Comparison of ENCODE assay signal across 8 cellular contexts in genomic region chr22:49838771-49839717, GRCh38. TPM values are rescaled to one million over a fixed set of nuclear protein-coding genes. Genes with fewer than 3 reads are reported as not detected.
DNase-seq lines count a peak whose midpoint lies in the region; ATAC-seq and TF ChIP-seq lines count a peak whose summit lies in the region.

No MANE protein-coding gene starts in this region.

- TF ChIP-seq EP300 in SK-N-SH (IDR thresholded peaks at IDR 0.05; ENCODE audit: borderline replicate concordance in 1 of 2, low read depth in 1 of 2, low read length in 1 of 2) = no peak

- H2AFZ ChIP-seq in SK-N-SH (ENCODE audit: low read depth) = no peak overlapping the region

- H3K9ac ChIP-seq in SK-N-SH = no peak overlapping the region

- CTCF ChIA-PET in SK-N-SH (lab: Yijun Ruan, JAX) = interaction anchor here (1.0 kb wide), 1 partner anchor 9 kb away, joined by 4 read pairs; no protein-coding TSS in a partner anchor

- H3K79me2 ChIP-seq in SK-N-SH (ENCODE audit: insufficient read depth) = no peaks in the 10 kb centered on the region

- H3K27ac Mint-ChIP-seq in T-helper 2 cell treated with Interferon-gamma antibody and Interleukin-4, amounts not matched to agents 5 μg/mL and 100 μg/mL, for 36 hours = peak overlapping the region; percentile 90
- H3K27ac Mint-ChIP-seq in activated naive CD8-positive, alpha-beta T cell treated with anti-CD3 and anti-CD28 coated beads, Interleukin-2, amount 10 ng/mL, durations not matched to agents 7 days and 5 days = peak overlapping the region; percentile 83

- no peaks in the 10 kb centered on the region for H3K9me2 ChIP-seq in SK-N-SH

- POLR2A ChIA-PET in activated naive CD8-positive, alpha-beta T cell treated with anti-CD3 and anti-CD28 coated beads, Interleukin-2, amount 10 ng/mL, durations not matched to agents 7 days and 5 days (lab: Charles Lee) = interaction anchor here (0.8 to 1.7 kb wide), 9 partner anchors 9 to 352 kb away, joined by 4 to 27 read pairs (median 10); partner anchors contain the start of gene BRD1
- POLR2A ChIA-PET in SK-N-SH (lab: Yijun Ruan, JAX) = no interaction called here

- H3K9me3 ChIP-seq in SK-N-SH = no peaks in the 10 kb centered on the region

- ATAC-seq in activated naive CD8-positive, alpha-beta T cell treated with anti-CD3 and anti-CD28 coated beads, Interleukin-2, amount 10 ng/mL, durations not matched to agents 7 days and 5 days (ENCODE audit: low read depth) = peak; percentile 96
- ATAC-seq in HG03378 (IDR thresholded peaks at IDR 0.05; ENCODE audit: unreplicated experiment) (no peak), HG02870 (IDR thresholded peaks at IDR 0.05; ENCODE audit: unreplicated experiment) (no peak)

- no peak overlapping the region for H3K4me3 ChIP-seq in SK-N-SH (ENCODE audit: low read depth in 2 of 2, low read length in 1 of 2)

- peaks cover 2% of the 10 kb centered on the region for H3K36me3 Mint-ChIP-seq in T-helper 2 cell treated with Interferon-gamma antibody and Interleukin-4, amounts not matched to agents 5 μg/mL and 100 μg/mL, for 36 hours (ENCODE audit: low read depth)
- no peaks in the 10 kb centered on the region for H3K36me3 Mint-ChIP-seq in activated naive CD8-positive, alpha-beta T cell treated with anti-CD3 and anti-CD28 coated beads, Interleukin-2, amount 10 ng/mL, durations not matched to agents 7 days and 5 days

- H3K27ac ChIP-seq in SK-N-SH (ENCODE audit: low read depth in 2 of 2, low read length in 1 of 2) = no peak overlapping the region

- TF ChIP-seq RAD21 in SK-N-SH (IDR thresholded peaks at IDR 0.05; ENCODE audit: low read length) = no peak

- H3K4me2 ChIP-seq in SK-N-SH = no peak overlapping the region

- H3K4me3 Mint-ChIP-seq in T-helper 2 cell treated with Interferon-gamma antibody and Interleukin-4, amounts not matched to agents 5 μg/mL and 100 μg/mL, for 36 hours = peak overlapping the region; percentile 91
- H3K4me3 Mint-ChIP-seq in activated naive CD8-positive, alpha-beta T cell treated with anti-CD3 and anti-CD28 coated beads, Interleukin-2, amount 10 ng/mL, durations not matched to agents 7 days and 5 days = peak overlapping the region; percentile 83

- no peaks in the 10 kb centered on the region for H3K9me3 Mint-ChIP-seq in T-helper 2 cell treated with Interferon-gamma antibody and Interleukin-4, amounts not matched to agents 5 μg/mL and 100 μg/mL, for 36 hours
- no peaks in the 10 kb centered on the region for H3K9me3 Mint-ChIP-seq in activated naive CD8-positive, alpha-beta T cell treated with anti-CD3 and anti-CD28 coated beads, Interleukin-2, amount 10 ng/mL, durations not matched to agents 7 days and 5 days

- no peaks in the 10 kb centered on the region for H3K36me3 ChIP-seq in SK-N-SH (replicated peaks in 1 of 2; ENCODE audit: control insufficient read depth in 1 of 2, insufficient read depth in 2 of 2, low read length in 1 of 2)

- no peaks in the 10 kb centered on the region for H3K4me1 ChIP-seq in SK-N-SH (ENCODE audit: control insufficient read depth in 1 of 2, insufficient read depth in 2 of 2, low read depth in 1 of 2, low read length in 1 of 2)

- no peak for TF ChIP-seq CTCF in SK-N-SH (IDR thresholded peaks at IDR 0.05)

- H3K27me3 ChIP-seq in SK-N-SH (ENCODE audit: insufficient read depth) = no peaks in the 10 kb centered on the region

- DNase-seq in Daoy (ENCODE audit: low read depth) = peak; percentile 51
- DNase-seq in T-helper 2 cell treated with Interferon-gamma antibody and Interleukin-4, amounts not matched to agents 5 μg/mL and 100 μg/mL, for 36 hours (ENCODE audit: low spot score) = peak; percentile 92
- DNase-seq in activated naive CD8-positive, alpha-beta T cell treated with anti-CD3 and anti-CD28 coated beads, Interleukin-2, amount 10 ng/mL, durations not matched to agents 7 days and 5 days = peak; percentile 80
- DNase-seq in stimulated activated CD4-positive, alpha-beta T cell treated with anti-CD3 and anti-CD28 coated beads, Interleukin-12 subunit alpha, Interleukin-12 subunit beta, amount 100 ng/mL, for 4 hours = peak; percentile 71
- no peak for DNase-seq in SK-N-SH
- DNase-seq in NCI-H2029 treated with DMSO at 0.1 percent for 48 hours (lab: John Stamatoyannopoulos, UW) = no peak

- no peaks in the 10 kb centered on the region for H3F3A ChIP-seq in SK-N-SH (replicated peaks; ENCODE audit: insufficient read depth)

- WGBS in SK-N-SH (ENCODE audit: low lambda C conversion rate) = 81% methylated on average over 25 of the region's 29 CpGs

- peaks cover 9% of the 10 kb centered on the region for H3K27me3 Mint-ChIP-seq in T-helper 2 cell treated with Interferon-gamma antibody and Interleukin-4, amounts not matched to agents 5 μg/mL and 100 μg/mL, for 36 hours (ENCODE audit: low read depth)
- H3K27me3 Mint-ChIP-seq in activated naive CD8-positive, alpha-beta T cell treated with anti-CD3 and anti-CD28 coated beads, Interleukin-2, amount 10 ng/mL, durations not matched to agents 7 days and 5 days = peaks cover 6% of the 10 kb centered on the region

- no peaks in the 10 kb centered on the region for H4K20me1 ChIP-seq in SK-N-SH (ENCODE audit: insufficient read depth)

- H3K4me1 Mint-ChIP-seq in T-helper 2 cell treated with Interferon-gamma antibody and Interleukin-4, amounts not matched to agents 5 μg/mL and 100 μg/mL, for 36 hours (ENCODE audit: low read depth) = peaks cover 32% of the 10 kb centered on the region
- peaks cover 20% of the 10 kb centered on the region for H3K4me1 Mint-ChIP-seq in activated naive CD8-positive, alpha-beta T cell treated with anti-CD3 and anti-CD28 coated beads, Interleukin-2, amount 10 ng/mL, durations not matched to agents 7 days and 5 days

TF ChIP-seq in SK-N-SH, 30 proteins besides CTCF, POLR2A, EP300 and RAD21:
- TF ChIP-seq EZH2phosphoT487 (IDR thresholded peaks at IDR 0.05; ENCODE audit: borderline replicate concordance, low read depth) (no peak), NFIC (IDR thresholded peaks at IDR 0.05; ENCODE audit: borderline replicate concordance) (no peak), GABPA (IDR thresholded peaks at IDR 0.05; ENCODE audit: low read depth) (no peak), MXI1 (IDR thresholded peaks at IDR 0.05; ENCODE audit: low read depth, low read length) (no peak), REST (IDR thresholded peaks at IDR 0.05; ENCODE audit: low read depth, low read length) (no peak), RFX5 (IDR thresholded peaks at IDR 0.05; ENCODE audit: low read length) (no peak), ELF1 (IDR thresholded peaks at IDR 0.05) (no peak), POLR2AphosphoS5 (IDR thresholded peaks at IDR 0.05; ENCODE audit: low read depth, low read length) (no peak), FOXM1 (IDR thresholded peaks at IDR 0.05; ENCODE audit: low read depth) (no peak), PBX3 (IDR thresholded peaks at IDR 0.05) (no peak), NRF1 (IDR thresholded peaks at IDR 0.05; ENCODE audit: low read depth, low read length) (no peak), RXRA (IDR thresholded peaks at IDR 0.05; ENCODE audit: borderline replicate concordance, low read depth) (no peak), TEAD4 (IDR thresholded peaks at IDR 0.05; ENCODE audit: borderline replicate concordance, insufficient read depth) (no peak), SMC3 (IDR thresholded peaks at IDR 0.05; ENCODE audit: low read depth, low read length) (no peak)

RNA-seq across cellular contexts. Expression of gene BRD1, which starts 11.4 kb away (rescaled TPM):
- total RNA-seq in Daoy (2014; rRNA removed; shearing (Covaris generic)) = 15.4 and 20.1 TPM in 2 replicates
- 10 to 100 TPM; 56.7 to 56.9 TPM for total RNA-seq in activated naive CD8-positive, alpha-beta T cell treated with anti-CD3 and anti-CD28 coated beads, Interleukin-2, amount 10 ng/mL, durations not matched to agents 7 days and 5 days
- 7.8 and 10.3 TPM in 2 replicates for polyA plus RNA-seq in SK-N-SH (2012; rRNA removed)
- polyA plus RNA-seq in SK-N-SH (2012; cell fraction: cytosol; rRNA removed) = 6.0 and 7.7 TPM in 2 replicates
- polyA plus RNA-seq in SK-N-SH (2012; cell fraction: nucleus; rRNA removed) = 40.9 and 50.0 TPM in 2 replicates

RNA-seq across cellular contexts. Expression of gene ZBED4, which starts 14.6 kb away (rescaled TPM):
- 10.6 and 12.1 TPM in 2 replicates for total RNA-seq in Daoy (2014; rRNA removed; shearing (Covaris generic))
- 10 to 100 TPM; 21.0 to 21.5 TPM for total RNA-seq in activated naive CD8-positive, alpha-beta T cell treated with anti-CD3 and anti-CD28 coated beads, Interleukin-2, amount 10 ng/mL, durations not matched to agents 7 days and 5 days
- polyA plus RNA-seq in SK-N-SH (2012; rRNA removed) = 6.8 and 7.9 TPM in 2 replicates
- 6.3 and 7.8 TPM in 2 replicates for polyA plus RNA-seq in SK-N-SH (2012; cell fraction: cytosol; rRNA removed)
- 12.3 and 12.4 TPM in 2 replicates for polyA plus RNA-seq in SK-N-SH (2012; cell fraction: nucleus; rRNA removed)

Comparison
In these comparisons a context has a peak if more than half of its experiments do, and no peak if none do; other contexts are left out.
1. DNase-seq: peak in Daoy (single experiment), T-helper 2 cell treated with Interferon-gamma antibody and Interleukin-4, amounts not matched to agents 5 μg/mL and 100 μg/mL, for 36 hours (single experiment), activated naive CD8-positive, alpha-beta T cell treated with anti-CD3 and anti-CD28 coated beads, Interleukin-2, amount 10 ng/mL, durations not matched to agents 7 days and 5 days (single experiment) and stimulated activated CD4-positive, alpha-beta T cell treated with anti-CD3 and anti-CD28 coated beads, Interleukin-12 subunit alpha, Interleukin-12 subunit beta, amount 100 ng/mL, for 4 hours (single experiment); none in SK-N-SH (single experiment) and NCI-H2029 treated with DMSO at 0.1 percent for 48 hours (single experiment).